ENCODE assay signal across 8 cellular contexts in the genomic region with DNA sequence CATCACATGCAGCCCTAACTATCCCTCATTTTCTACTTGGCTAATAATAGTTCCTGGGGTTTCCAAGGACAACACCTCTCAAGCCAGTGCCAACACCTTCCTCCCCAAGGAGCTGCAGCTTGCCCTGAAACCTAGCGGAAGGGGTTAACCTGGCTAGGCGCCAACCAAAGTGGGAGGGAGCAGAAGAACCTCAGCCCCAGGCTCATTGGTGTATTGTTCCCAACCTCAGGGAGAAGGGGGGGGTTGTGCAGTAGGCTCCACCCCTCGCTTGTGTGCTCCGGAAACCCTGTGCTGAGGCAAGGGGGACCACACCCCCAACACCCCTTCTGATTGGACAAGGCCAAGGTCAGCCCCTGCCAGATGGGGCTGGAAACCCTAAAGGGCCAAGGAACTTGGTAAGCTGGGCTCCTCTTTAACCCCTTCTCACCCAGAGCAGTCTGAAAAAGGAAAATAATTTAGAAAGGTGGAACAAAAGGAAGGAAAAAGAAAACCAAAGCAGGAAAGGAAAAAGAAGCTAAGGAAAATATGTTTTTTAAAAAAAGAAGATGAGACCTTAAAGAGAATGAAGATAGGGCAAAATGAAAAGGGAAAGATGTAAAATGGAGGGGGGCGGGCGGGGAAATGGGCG. TPM values are rescaled to one million over a fixed set of nuclear protein-coding genes. Genes with fewer than 3 reads are reported as not detected.
DNase-seq lines count a peak whose midpoint lies in the region; ATAC-seq and TF ChIP-seq lines count a peak whose summit lies in the region.

No MANE protein-coding gene starts in this region.

- H3K27me3 ChIP-seq in psoas muscle (ENCODE audit: insufficient read depth in 3 of 3, low read length in 2 of 3) = no peaks in the 10 kb centered on the region

- peak overlapping the region; percentile 11 for H3K27ac ChIP-seq in psoas muscle

- peaks cover 8 to 54% of the 10 kb centered on the region in 2 donors for H3K36me3 ChIP-seq in psoas muscle (ENCODE audit: insufficient read depth in 1 of 2, low read depth in 1 of 2)

- DNase-seq in GM04504 (ENCODE audit: low read depth) (peak; percentile 95), NCI-H1436 treated with DMSO at 0.1 percent for 48 hours (lab: John Stamatoyannopoulos, UW) (peak; percentile 97), T-helper 1 cell (peak; percentile 91 to 99 (median 94)), amniotic epithelial cell (ENCODE audit: low read depth) (peak; percentile 99), left cardiac atrium (peak; percentile 96), psoas muscle (peak; percentile 95 to 97), ureter (ENCODE audit: low spot score) (peak; percentile 95)

- H3K4me3 ChIP-seq in psoas muscle = peak overlapping the region; percentile 84

- no peaks in the 10 kb centered on the region for H3K9me3 ChIP-seq in psoas muscle

- ATAC-seq in HG02642 (IDR thresholded peaks at IDR 0.05; ENCODE audit: poor library complexity, unreplicated experiment) = peak; percentile 50
- ATAC-seq in left cardiac atrium = peak; percentile 73
- ATAC-seq in psoas muscle = peak; percentile 21 to 67 (median 54)

- no peak for TF ChIP-seq CTCF in psoas muscle (IDR thresholded peaks at IDR 0.05)

- intact Hi-C loops in left cardiac atrium (cut with DNase I) = no loop called here
- intact Hi-C loops in psoas muscle (cut with DNase I) = loop anchor here in 1 of 2 donors (10.0 kb wide), 1 partner anchor 634 kb away; a partner anchor contains a TSS

- H3K4me1 ChIP-seq in psoas muscle = peaks cover 29% of the 10 kb centered on the region

- WGBS in psoas muscle, 3 donors = 42 to 43% (median 42%) methylated on average over 7 of the region's 7 CpGs

RNA-seq across cellular contexts. Expression of a gene that starts 2.5 kb away (rescaled TPM):
- total RNA-seq in left cardiac atrium (10 to 100 TPM; 38.1 to 60.6 TPM), psoas muscle (10 to 100 TPM; 20.0 to 32.5 (median 28.6) TPM), ureter (128 TPM)
- 10 to 100 TPM; 18.4 to 27.1 (median 26.9) TPM for polyA plus RNA-seq in psoas muscle

RNA-seq across cellular contexts. Expression of a gene that starts 7.9 kb away (rescaled TPM):
- total RNA-seq in left cardiac atrium = 10 to 100 TPM in 1 of 2 donors, 1 to 10 TPM in 1; 9.6 to 11.5 TPM
- 10 to 100 TPM; 14.3 to 23.7 (median 19.6) TPM for total RNA-seq in psoas muscle
- 10 to 100 TPM; 12.1 to 15.5 (median 12.7) TPM for polyA plus RNA-seq in psoas muscle
- 30.4 TPM for total RNA-seq in ureter

RNA-seq across cellular contexts. Expression of a gene that starts 13.4 kb away (rescaled TPM):
- total RNA-seq in left cardiac atrium (10 to 100 TPM; 29.1 to 46.8 TPM), psoas muscle (10 to 100 TPM; 14.1 to 19.5 (median 16.9) TPM), ureter (83.2 TPM)
- polyA plus RNA-seq in psoas muscle = 10 to 100 TPM in 2 of 3 donors, 1 to 10 TPM in 1; 7.4 to 11.3 (median 11.1) TPM

RNA-seq across cellular contexts. Expression of a gene that starts 13.9 kb away (rescaled TPM):
- total RNA-seq in left cardiac atrium = 1 to 10 TPM; 3.7 to 3.8 TPM
- 1 to 10 TPM; 2.0 to 4.4 (median 3.1) TPM for total RNA-seq in psoas muscle
- polyA plus RNA-seq in psoas muscle = 1 to 10 TPM; 3.7 to 5.5 (median 4.7) TPM
- 5.4 TPM for total RNA-seq in ureter

RNA-seq across cellular contexts. Expression of a gene that starts 22.6 kb away (rescaled TPM):
- total RNA-seq in left cardiac atrium (10 to 100 TPM; 20.5 to 22.4 TPM), psoas muscle (10 to 100 TPM in 3 of 4 donors, 1 to 10 TPM in 1; 7.4 to 11.8 (median 11.0) TPM), ureter (50.7 TPM)
- polyA plus RNA-seq in psoas muscle = 10 to 100 TPM; 11.7 to 37.6 (median 20.0) TPM

Comparison
In these comparisons a context has a peak if more than half of its experiments do, and no peak if none do; other contexts are left out.
1. Peak in every context shown above with its lines: DNase-seq, ATAC-seq, H3K4me3 ChIP-seq and H3K27ac ChIP-seq.